8 cellular contexts compared by ENCODE assay signal in the genomic region with DNA sequence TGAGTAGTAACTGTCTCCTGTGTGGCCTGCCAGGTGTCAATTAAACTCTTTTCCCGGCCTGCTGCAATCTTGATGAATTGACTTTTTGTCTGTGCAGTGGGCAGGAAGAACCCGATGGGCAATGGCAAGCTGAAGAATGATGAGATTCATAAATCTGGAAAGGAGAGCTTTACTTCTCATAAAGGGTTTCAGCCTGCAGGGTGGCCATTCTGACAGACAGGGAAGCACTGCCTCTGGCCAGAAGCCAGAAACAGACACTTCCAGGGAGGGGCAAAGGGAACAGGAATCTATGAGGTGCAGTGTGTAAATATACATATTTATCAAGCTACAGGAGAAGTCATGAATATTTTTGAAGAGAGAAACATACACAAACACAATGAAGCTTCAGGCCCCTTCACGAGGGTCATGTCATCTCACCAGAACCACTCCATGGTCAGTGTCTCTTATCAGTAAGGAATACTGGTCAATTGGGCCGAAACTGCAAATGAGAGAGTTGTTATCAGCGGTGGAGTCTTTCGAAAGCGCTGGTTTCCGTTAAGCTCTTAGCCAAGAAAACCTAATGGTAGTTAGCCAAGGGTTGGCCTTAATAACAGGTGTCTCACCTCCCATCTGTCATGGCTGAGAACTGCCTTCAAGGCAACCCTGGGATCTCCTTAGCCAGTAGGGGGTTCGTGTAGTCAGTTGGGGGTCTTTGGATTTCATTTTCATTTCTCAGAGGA. TPM values are rescaled to one million over a fixed set of nuclear protein-coding genes. Genes with fewer than 3 reads are reported as not detected.
DNase-seq lines count a peak whose midpoint lies in the region; ATAC-seq and TF ChIP-seq lines count a peak whose summit lies in the region.

No MANE protein-coding gene starts in this region.

- H3K27ac ChIP-seq in PC-3 (ENCODE audit: low read length) (peak overlapping the region; percentile 92), neural cell (ENCODE audit: low read length) (peak overlapping the region; percentile 98)

- TF ChIP-seq RAD21 in neural cell (conservative IDR thresholded peaks at IDR 0.05) = no peak

- peak overlapping the region; percentile 93; the same call in 1 of the 2 replicates for H3K9ac ChIP-seq in PC-3 (ENCODE audit: low read length)
- H3K9ac ChIP-seq in endocrine pancreas (ENCODE audit: control insufficient read depth, insufficient read depth, low read length) = no peak overlapping the region
- peak overlapping the region; percentile 96 for H3K9ac ChIP-seq in neural cell (ENCODE audit: low read length)

- TF ChIP-seq CTCF in GM06990 (IDR thresholded peaks at IDR 0.05; ENCODE audit: insufficient read depth, low read length, poor library complexity, severe bottlenecking) = no peak
- TF ChIP-seq CTCF in PC-3 (conservative IDR thresholded peaks at IDR 0.05; ENCODE audit: low read depth, low read length) = no peak
- TF ChIP-seq CTCF in neural cell (IDR thresholded peaks at IDR 0.05; ENCODE audit: poor library complexity, severe bottlenecking) = no peak

- peaks cover 19% of the 10 kb centered on the region for H3K4me1 ChIP-seq in PC-3 (ENCODE audit: insufficient read depth, low read length)
- H3K4me1 ChIP-seq in endocrine pancreas (ENCODE audit: control insufficient read depth, insufficient read depth, low read length) = peaks cover 6% of the 10 kb centered on the region

- H3K4me2 ChIP-seq in PC-3 (ENCODE audit: low read length) (peak overlapping the region; percentile 95), neural cell (ENCODE audit: low read length) (peak overlapping the region; percentile 90)

- BruUV-seq in PC-3 (replicated peaks; lab: Mats Ljungman, UMichigan) = no TSS peak

- H3K36me3 ChIP-seq in GM06990 (ENCODE audit: control insufficient read depth, insufficient read depth, low read length) = peaks cover 8% of the 10 kb centered on the region
- H3K36me3 ChIP-seq in PC-3 (ENCODE audit: low read depth, low read length) = peaks cover 9% of the 10 kb centered on the region; the same call in 1 of the 2 replicates
- H3K36me3 ChIP-seq in endocrine pancreas (ENCODE audit: control insufficient read depth, insufficient read depth, low read length) = no peaks in the 10 kb centered on the region
- no peaks in the 10 kb centered on the region for H3K36me3 ChIP-seq in neural cell (ENCODE audit: insufficient read depth, low read length)

- no peaks in the 10 kb centered on the region for H3K27me3 ChIP-seq in GM06990 (replicated peaks; ENCODE audit: control insufficient read depth, insufficient read depth, low read length)
- no peaks in the 10 kb centered on the region for H3K27me3 ChIP-seq in PC-3 (ENCODE audit: low read length)
- no peaks in the 10 kb centered on the region for H3K27me3 ChIP-seq in endocrine pancreas (ENCODE audit: control insufficient read depth, insufficient read depth, low read length)
- H3K27me3 ChIP-seq in neural cell (ENCODE audit: insufficient read depth, low read depth, low read length) = no peaks in the 10 kb centered on the region

- H3K79me2 ChIP-seq in PC-3 (ENCODE audit: low read length) (peaks cover 15% of the 10 kb centered on the region), neural cell (replicated peaks; ENCODE audit: insufficient read depth, low read length) (peaks cover 18% of the 10 kb centered on the region)

- ATAC-seq in PC-3 = no peak
- no peak for ATAC-seq in GM21360 (IDR thresholded peaks at IDR 0.05; ENCODE audit: unreplicated experiment)
- no peak for ATAC-seq in HG02759 (IDR thresholded peaks at IDR 0.05; ENCODE audit: unreplicated experiment)

- H3K9me2 ChIP-seq in PC-3 (replicated peaks; ENCODE audit: low read length) = no peaks in the 10 kb centered on the region
- H3K9me2 ChIP-seq in neural cell (ENCODE audit: insufficient read depth, low read length) = no peaks in the 10 kb centered on the region

- H2AFZ ChIP-seq in PC-3 (ENCODE audit: low read length) = no peak overlapping the region
- H2AFZ ChIP-seq in neural cell (ENCODE audit: low read depth, low read length) = no peak overlapping the region

- no peaks in the 10 kb centered on the region for H3F3A ChIP-seq in PC-3 (ENCODE audit: low read length, unreplicated experiment)
- H3F3A ChIP-seq in neural cell (ENCODE audit: insufficient read depth, low read length, poor library complexity, severe bottlenecking) = no peaks in the 10 kb centered on the region

- TF ChIP-seq EP300 in neural cell (conservative IDR thresholded peaks at IDR 0.05; ENCODE audit: poor library complexity, severe bottlenecking) = no peak

- no peaks in the 10 kb centered on the region for H4K20me1 ChIP-seq in PC-3 (ENCODE audit: low read length)
- H4K20me1 ChIP-seq in neural cell (ENCODE audit: insufficient read depth) = no peaks in the 10 kb centered on the region

- no peaks in the 10 kb centered on the region for H3K9me3 ChIP-seq in PC-3 (ENCODE audit: low read length)
- H3K9me3 ChIP-seq in endocrine pancreas (ENCODE audit: control insufficient read depth, low read length) = no peaks in the 10 kb centered on the region
- no peaks in the 10 kb centered on the region for H3K9me3 ChIP-seq in neural cell (ENCODE audit: low read length)

- intact Hi-C loops in PC-3 (cut with micrococcal nuclease) = loop anchor here (10.0 kb wide), 2 partner anchors 102 to 212 kb away; a partner anchor contains a TSS

- DNase-seq in GM06990 (ENCODE audit: extremely low read depth, insufficient read length) (no peak), PC-3 (peak; percentile 16), D341Med (ENCODE audit: low spot score) (no peak), cerebellar cortex (ENCODE audit: low spot score) (no peak)

- CTCF ChIA-PET in PC-3 (lab: Charles Lee) = no interaction called here

- POLR2A ChIA-PET in PC-3 (lab: Charles Lee; ENCODE audit: unreplicated experiment) = no interaction called here

- H3K4me3 ChIP-seq in GM06990 (replicated peaks; ENCODE audit: low read depth, low read length) (peak overlapping the region; percentile 92), PC-3 (ENCODE audit: low read length) (peak overlapping the region; percentile 95; the same call in 1 of the 2 replicates), endocrine pancreas (ENCODE audit: control insufficient read depth, insufficient read depth, low read length) (peak overlapping the region; percentile 66), neural cell (ENCODE audit: low read length) (peak overlapping the region; percentile 86)

TF ChIP-seq in neural cell, 6 proteins besides CTCF, POLR2A, EP300 and RAD21:
- TF ChIP-seq POLR2AphosphoS5 (IDR thresholded peaks at IDR 0.05) (no peak), SMC3 (conservative IDR thresholded peaks at IDR 0.05; ENCODE audit: poor library complexity) (no peak), EZH2 (IDR thresholded peaks at IDR 0.05; ENCODE audit: borderline replicate concordance, insufficient read depth, low read length, poor library complexity, severe bottlenecking) (no peak), TAF1 (IDR thresholded peaks at IDR 0.05; ENCODE audit: low read depth) (no peak), MXI1 (conservative IDR thresholded peaks at IDR 0.05; ENCODE audit: poor library complexity, severe bottlenecking) (no peak)
- TF ChIP-seq, protein P1, sequence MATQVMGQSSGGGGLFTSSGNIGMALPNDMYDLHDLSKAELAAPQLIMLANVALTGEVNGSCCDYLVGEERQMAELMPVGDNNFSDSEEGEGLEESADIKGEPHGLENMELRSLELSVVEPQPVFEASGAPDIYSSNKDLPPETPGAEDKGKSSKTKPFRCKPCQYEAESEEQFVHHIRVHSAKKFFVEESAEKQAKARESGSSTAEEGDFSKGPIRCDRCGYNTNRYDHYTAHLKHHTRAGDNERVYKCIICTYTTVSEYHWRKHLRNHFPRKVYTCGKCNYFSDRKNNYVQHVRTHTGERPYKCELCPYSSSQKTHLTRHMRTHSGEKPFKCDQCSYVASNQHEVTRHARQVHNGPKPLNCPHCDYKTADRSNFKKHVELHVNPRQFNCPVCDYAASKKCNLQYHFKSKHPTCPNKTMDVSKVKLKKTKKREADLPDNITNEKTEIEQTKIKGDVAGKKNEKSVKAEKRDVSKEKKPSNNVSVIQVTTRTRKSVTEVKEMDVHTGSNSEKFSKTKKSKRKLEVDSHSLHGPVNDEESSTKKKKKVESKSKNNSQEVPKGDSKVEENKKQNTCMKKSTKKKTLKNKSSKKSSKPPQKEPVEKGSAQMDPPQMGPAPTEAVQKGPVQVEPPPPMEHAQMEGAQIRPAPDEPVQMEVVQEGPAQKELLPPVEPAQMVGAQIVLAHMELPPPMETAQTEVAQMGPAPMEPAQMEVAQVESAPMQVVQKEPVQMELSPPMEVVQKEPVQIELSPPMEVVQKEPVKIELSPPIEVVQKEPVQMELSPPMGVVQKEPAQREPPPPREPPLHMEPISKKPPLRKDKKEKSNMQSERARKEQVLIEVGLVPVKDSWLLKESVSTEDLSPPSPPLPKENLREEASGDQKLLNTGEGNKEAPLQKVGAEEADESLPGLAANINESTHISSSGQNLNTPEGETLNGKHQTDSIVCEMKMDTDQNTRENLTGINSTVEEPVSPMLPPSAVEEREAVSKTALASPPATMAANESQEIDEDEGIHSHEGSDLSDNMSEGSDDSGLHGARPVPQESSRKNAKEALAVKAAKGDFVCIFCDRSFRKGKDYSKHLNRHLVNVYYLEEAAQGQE (IDR thresholded peaks at IDR 0.05; ENCODE audit: borderline replicate concordance) = no peak

RNA-seq across cellular contexts. Expression of a gene that starts 1.3 kb away (rescaled TPM):
- total RNA-seq in PC-3 (2014; rRNA removed) = 59.5 and 64.6 TPM in 2 replicates
- 218 and 243 TPM in 2 replicates for polyA plus RNA-seq in neural cell
- 134 and 151 TPM in 2 replicates for polyA minus RNA-seq in neural cell

RNA-seq across cellular contexts. Expression of a gene that starts 6.7 kb away (rescaled TPM):
- 63.6 and 77.2 TPM in 2 replicates for total RNA-seq in PC-3 (2014; rRNA removed)
- polyA plus RNA-seq in neural cell = 66.6 and 101 TPM in 2 replicates
- polyA minus RNA-seq in neural cell = 36.2 and 49.9 TPM in 2 replicates

RNA-seq across cellular contexts. Expression of a gene that starts 38.8 kb away (rescaled TPM):
- total RNA-seq in PC-3 (2014; rRNA removed) = 56.1 and 79.2 TPM in 2 replicates
- 14.3 and 22.6 TPM in 2 replicates for polyA plus RNA-seq in neural cell
- 24.7 and 28.5 TPM in 2 replicates for polyA minus RNA-seq in neural cell

RNA-seq across cellular contexts. Expression of a gene that starts 39.1 kb away (rescaled TPM):
- total RNA-seq in PC-3 (2014; rRNA removed) = 12.7 and 18.3 TPM in 2 replicates
- polyA plus RNA-seq in neural cell = 72.8 and 93.2 TPM in 2 replicates
- polyA minus RNA-seq in neural cell = 27.8 and 29.8 TPM in 2 replicates
